In the genomic region with DNA sequence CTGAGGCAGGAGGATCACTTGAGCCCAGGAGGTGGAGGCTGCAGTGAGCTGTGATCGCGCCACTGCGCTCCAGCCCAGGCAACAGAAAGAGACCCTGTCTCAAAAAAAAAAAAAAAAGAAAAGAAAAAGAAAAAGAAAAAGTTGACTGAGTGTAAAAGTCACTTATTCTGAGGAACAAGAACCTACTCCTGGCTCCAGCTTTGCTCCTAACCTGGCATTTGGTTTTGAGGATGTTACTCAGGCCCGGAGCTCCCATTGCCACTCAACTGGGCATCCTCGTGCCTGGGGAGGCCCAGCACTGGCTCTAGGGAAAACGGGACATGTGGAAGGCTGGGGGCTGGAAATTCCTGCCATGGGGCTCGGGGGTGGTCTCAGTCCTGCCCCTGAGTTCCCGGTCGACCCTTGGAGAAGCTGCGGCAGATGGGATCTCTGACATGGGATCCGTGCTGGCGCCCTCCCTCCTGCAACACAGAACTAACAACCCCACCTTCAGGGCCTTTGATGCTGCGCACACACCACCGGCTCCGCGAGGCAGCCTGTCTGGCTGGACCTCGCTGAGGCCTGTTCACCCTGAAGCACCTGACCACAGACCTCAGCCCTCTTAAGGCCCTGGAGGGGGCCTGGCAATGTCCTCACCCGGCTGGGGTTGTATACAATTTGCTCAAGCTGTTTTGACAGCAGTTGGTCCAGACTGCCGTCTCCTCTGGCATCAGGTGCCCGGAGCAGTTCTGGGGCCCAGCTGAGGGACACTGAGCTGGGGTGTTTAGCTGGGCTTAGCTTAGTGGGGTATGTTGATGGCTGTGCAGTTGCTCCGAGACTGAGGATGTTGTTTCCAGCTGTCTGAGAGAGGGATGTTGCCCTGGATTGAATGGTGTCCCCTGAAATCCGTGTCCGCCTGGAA, we compare ENCODE assay signal across 14 cellular contexts. TPM values are rescaled to one million over a fixed set of nuclear protein-coding genes. Genes with fewer than 3 reads are reported as not detected.
DNase-seq lines count a peak whose midpoint lies in the region; ATAC-seq, FAIRE-seq and TF ChIP-seq lines count a peak whose summit lies in the region.
"Had no signal": no experiment of that assay in that cellular context is flagged by ENCODE, and none has a peak within 500 bp of the region (broad histone marks: within the 10 kb centered on the region; RNA-seq: fewer than 3 reads in every experiment).

No MANE protein-coding gene starts in this region.

- TF ChIP-seq CTCF in Loucy (conservative IDR thresholded peaks at IDR 0.05; ENCODE audit: low read length) = 0 out of 2 replicates have a peak, but pooled peaks have one; percentile 11
- no peak for TF ChIP-seq CTCF in spleen (IDR thresholded peaks at IDR 0.05 in 8 of 11, conservative IDR thresholded peaks at IDR 0.05 in 3 of 11)

- H3K27me3 ChIP-seq in Loucy (ENCODE audit: insufficient read depth, low read length, poor library complexity, severe bottlenecking) (no peaks in the 10 kb centered on the region), spleen (replicated peaks in 1 of 7) (peaks cover 0 to 37% (median 7%) of the 10 kb centered on the region in 7 donors)

- H3K36me3 ChIP-seq in Loucy (ENCODE audit: insufficient read depth, low read length) = no peaks in the 10 kb centered on the region
- no peaks in the 10 kb centered on the region for H3K36me3 ChIP-seq in spleen
- H3K36me3 ChIP-seq: thoracic aorta had no signal

- H3K4me1 Mint-ChIP-seq in activated CD8-positive, alpha-beta memory T cell treated with anti-CD3 and anti-CD28 coated beads, Interleukin-2, amount 10 ng/mL, durations not matched to agents 7 days and 5 days = peaks cover 67% of the 10 kb centered on the region
- H3K4me1 Mint-ChIP-seq in effector memory CD8-positive, alpha-beta T cell (ENCODE audit: low read depth in 2 of 2) = peaks cover 37 to 50% of the 10 kb centered on the region in 2 donors

- no peaks in the 10 kb centered on the region for H3K36me3 Mint-ChIP-seq in activated CD8-positive, alpha-beta memory T cell treated with anti-CD3 and anti-CD28 coated beads, Interleukin-2, amount 10 ng/mL, durations not matched to agents 7 days and 5 days
- H3K36me3 Mint-ChIP-seq in effector memory CD8-positive, alpha-beta T cell (ENCODE audit: insufficient read depth) = peaks cover 7% of the 10 kb centered on the region

- no peaks in the 10 kb centered on the region for H3K9me2 ChIP-seq in Loucy (replicated peaks; ENCODE audit: low read depth, low read length)

- peaks cover 3% of the 10 kb centered on the region for H3K27me3 Mint-ChIP-seq in activated CD8-positive, alpha-beta memory T cell treated with anti-CD3 and anti-CD28 coated beads, Interleukin-2, amount 10 ng/mL, durations not matched to agents 7 days and 5 days
- H3K27me3 Mint-ChIP-seq in effector memory CD8-positive, alpha-beta T cell = no peaks in the 10 kb centered on the region

- intact Hi-C loops in spleen (cut with DNase I; ENCODE audit: low total_unique reads) = no loop called here

- peak overlapping the region; percentile 87 for H3K4me2 ChIP-seq in Loucy (ENCODE audit: low read depth, low read length, poor library complexity, severe bottlenecking)

- peaks cover 15% of the 10 kb centered on the region for H3F3A ChIP-seq in Loucy (ENCODE audit: low read depth)

- WGBS in spleen, 5 donors = 82 to 90% (median 83%) methylated on average over 16 to 23 of the region's 23 CpGs

- no peak for DNase-seq in activated CD8-positive, alpha-beta memory T cell treated with anti-CD3 and anti-CD28 coated beads, Interleukin-2, amount 10 ng/mL, durations not matched to agents 7 days and 5 days
- DNase-seq in activated CD8-positive, alpha-beta memory T cell treated with anti-CD3 and anti-CD28 coated beads, Interleukin-2, amount 50 U/mL, for 4 hours = no peak
- DNase-seq in effector memory CD8-positive, alpha-beta T cell = no peak
- peak; percentile 72 for DNase-seq in spleen
- no peak for DNase-seq in NCI-H226
- DNase-seq in H54 (ENCODE audit: insufficient read length, low spot score) = no peak
- no peak for DNase-seq in NCI-H1092 treated with DMSO at 0.1 percent for 48 hours (lab: John Stamatoyannopoulos, UW)
- DNase-seq: cortex of kidney, erythroblast, NCI-H1694 had no signal

- CTCF ChIA-PET in activated CD8-positive, alpha-beta memory T cell treated with anti-CD3 and anti-CD28 coated beads, Interleukin-2, amount 10 ng/mL, durations not matched to agents 7 days and 5 days (lab: Charles Lee) = interaction anchor here (0.7 to 12.6 kb wide), 6 partner anchors 9 to 275 kb away, joined by 3 to 206 read pairs (median 4); a partner anchor contains a TSS

- ATAC-seq in activated CD8-positive, alpha-beta memory T cell treated with anti-CD3 and anti-CD28 coated beads, Interleukin-2, amount 10 ng/mL, durations not matched to agents 7 days and 5 days = no peak
- no peak for ATAC-seq in effector memory CD8-positive, alpha-beta T cell (replicated peaks)

- no peak overlapping the region for H3K4me3 Mint-ChIP-seq in activated CD8-positive, alpha-beta memory T cell treated with anti-CD3 and anti-CD28 coated beads, Interleukin-2, amount 10 ng/mL, durations not matched to agents 7 days and 5 days
- H3K4me3 Mint-ChIP-seq in effector memory CD8-positive, alpha-beta T cell = peak overlapping the region; percentile 45 to 50

- H3K4me3 ChIP-seq in Loucy (ENCODE audit: low read length, poor library complexity, severe bottlenecking) (peak overlapping the region; percentile 55), spleen (no peak overlapping the region)
- H3K4me3 ChIP-seq: thoracic aorta had no signal

- FAIRE-seq in H54 (lab: Jason Lieb, UNC) = no peak
- FAIRE-seq: keratinocyte had no signal

- H2AFZ ChIP-seq in Loucy (ENCODE audit: low read length) = no peak overlapping the region

- TF ChIP-seq POLR2A in spleen (IDR thresholded peaks at IDR 0.05) = no peak
- TF ChIP-seq POLR2A in H54 (IDR thresholded peaks at IDR 0.05; ENCODE audit: low read depth, low read length) = no peak

- H3K9me3 ChIP-seq in Loucy (ENCODE audit: insufficient read depth, low read depth, low read length) (no peaks in the 10 kb centered on the region), spleen (no peaks in the 10 kb centered on the region)
- H3K9me3 ChIP-seq: thoracic aorta had no signal

- H3K79me2 ChIP-seq in Loucy (ENCODE audit: insufficient read depth, low read length) = peaks cover 26% of the 10 kb centered on the region

- H3K4me1 ChIP-seq in Loucy (ENCODE audit: insufficient read depth, low read length, poor library complexity, severe bottlenecking) (peaks cover 80% of the 10 kb centered on the region), spleen (peaks cover 8 to 63% (median 42%) of the 10 kb centered on the region in 6 donors)

- H3K27ac Mint-ChIP-seq in activated CD8-positive, alpha-beta memory T cell treated with anti-CD3 and anti-CD28 coated beads, Interleukin-2, amount 10 ng/mL, durations not matched to agents 7 days and 5 days = peak overlapping the region; percentile 84
- H3K27ac Mint-ChIP-seq in effector memory CD8-positive, alpha-beta T cell = peak overlapping the region in 1 of 2 donors; percentile 74

- H4K20me1 ChIP-seq in Loucy (ENCODE audit: insufficient read depth, low read length, poor library complexity, severe bottlenecking) = no peaks in the 10 kb centered on the region

- peak overlapping the region; percentile 98 for H3K9ac ChIP-seq in Loucy (ENCODE audit: low read depth, low read length, poor library complexity, severe bottlenecking)

- no peaks in the 10 kb centered on the region for H3K9me3 Mint-ChIP-seq in activated CD8-positive, alpha-beta memory T cell treated with anti-CD3 and anti-CD28 coated beads, Interleukin-2, amount 10 ng/mL, durations not matched to agents 7 days and 5 days (ENCODE audit: low read depth)
- no peaks in the 10 kb centered on the region for H3K9me3 Mint-ChIP-seq in effector memory CD8-positive, alpha-beta T cell

- peak overlapping the region in 3 of 8 donors; percentile 41 to 96 (median 49) for H3K27ac ChIP-seq in spleen
- H3K27ac ChIP-seq: thoracic aorta had no signal

RNA-seq across cellular contexts. Expression of a gene that starts 12.3 kb away (rescaled TPM):
- 100 to 1,000 TPM; 307 to 417 TPM for total RNA-seq in activated CD8-positive, alpha-beta memory T cell treated with anti-CD3 and anti-CD28 coated beads, Interleukin-2, amount 10 ng/mL, durations not matched to agents 7 days and 5 days
- 10 to 100 TPM; 18.9 to 60.1 (median 39.4) TPM for total RNA-seq in spleen
- polyA plus RNA-seq in spleen = 10 to 100 TPM; 14.8 to 24.5 (median 16.1) TPM
- polyA plus RNA-seq: keratinocyte had no signal

RNA-seq across cellular contexts. Expression of a gene that starts 28.5 kb away (rescaled TPM):
- total RNA-seq in activated CD8-positive, alpha-beta memory T cell treated with anti-CD3 and anti-CD28 coated beads, Interleukin-2, amount 10 ng/mL, durations not matched to agents 7 days and 5 days = 1 to 10 TPM in 1 of 2 experiments, under 1 TPM in 1; 0.68 to 2.7 TPM
- total RNA-seq in spleen = 100 to 1,000 TPM in 1 of 7 donors, 10 to 100 TPM in 6; 55.6 to 141 (median 66.6) TPM
- 10 to 100 TPM in 1 of 3 donors, 1 to 10 TPM in 2; 6.0 to 15.2 (median 7.0) TPM for polyA plus RNA-seq in spleen

RNA-seq across cellular contexts. Expression of a gene that starts 31.6 kb away (rescaled TPM):
- total RNA-seq in activated CD8-positive, alpha-beta memory T cell treated with anti-CD3 and anti-CD28 coated beads, Interleukin-2, amount 10 ng/mL, durations not matched to agents 7 days and 5 days = 100 to 1,000 TPM; 120 to 139 TPM
- 100 to 1,000 TPM in 5 of 7 donors, 10 to 100 TPM in 2; 74.3 to 216 (median 160) TPM for total RNA-seq in spleen
- polyA plus RNA-seq in spleen = 100 to 1,000 TPM in 1 of 3 donors, 10 to 100 TPM in 2; 46.5 to 122 (median 67.2) TPM

RNA-seq across cellular contexts. Expression of a gene that starts 54.0 kb away (rescaled TPM):
- under 1 TPM in 1 of 2 experiments, not detected in 1; 0.15 TPM for total RNA-seq in activated CD8-positive, alpha-beta memory T cell treated with anti-CD3 and anti-CD28 coated beads, Interleukin-2, amount 10 ng/mL, durations not matched to agents 7 days and 5 days
- not detected for total RNA-seq in spleen
- polyA plus RNA-seq in spleen = not detected
- total RNA-seq: aorta, thoracic aorta had no signal
- polyA plus RNA-seq: aorta, keratinocyte had no signal

Comparison
In these comparisons a context has a peak if more than half of its experiments do, and no peak if none do; other contexts are left out.
1. RNA of a gene that starts 12.3 kb away (total RNA-seq): 307 to 417 TPM in activated CD8-positive, alpha-beta memory T cell treated with anti-CD3 and anti-CD28 coated beads, Interleukin-2, amount 10 ng/mL, durations not matched to agents 7 days and 5 days; 18.9 to 60.1 TPM in spleen; every median in the first group is over 4 times any median in the second.
2. RNA of a gene that starts 28.5 kb away (total RNA-seq): 55.6 to 141 TPM in spleen; 0.68 to 2.7 TPM in activated CD8-positive, alpha-beta memory T cell treated with anti-CD3 and anti-CD28 coated beads, Interleukin-2, amount 10 ng/mL, durations not matched to agents 7 days and 5 days; every median in the first group is over 10 times any median in the second.